In genomic region chr10:35598379-35598778, GRCh38 we compare ENCODE assay signal across 16 cellular contexts. TPM values are rescaled to one million over a fixed set of nuclear protein-coding genes. Genes with fewer than 3 reads are reported as not detected.
DNase-seq lines count a peak whose midpoint lies in the region; ATAC-seq and TF ChIP-seq lines count a peak whose summit lies in the region.
"Had no signal": no experiment of that assay in that cellular context is flagged by ENCODE, and none has a peak within 500 bp of the region (broad histone marks: within the 10 kb centered on the region; RNA-seq: fewer than 3 reads in every experiment).

No MANE protein-coding gene starts in this region.

- intact Hi-C loops in right lobe of liver (cut with DNase I) = no loop called here
- intact Hi-C loops in head of caudate nucleus (cut with DNase I) = no loop called here
- intact Hi-C loops in lower lobe of right lung (cut with DNase I) = no loop called here

- H3K4me3 ChIP-seq in BE2C (ENCODE audit: low read depth, low read length) (no peak overlapping the region), right lobe of liver (no peak overlapping the region), lower lobe of right lung (no peak overlapping the region)
- H3K4me3 ChIP-seq: skin epidermis had no signal

- DNase-seq in BE2C (no peak), chondrocyte (ENCODE audit: low spot score) (no peak), right lobe of liver (peak in 1 of 3 donors; percentile 29), head of caudate nucleus (no peak), NCI-H524 treated with DMSO at 0.1 percent for 48 hours (lab: John Stamatoyannopoulos, UW) (no peak), lower lobe of right lung (no peak)
- DNase-seq: activated CD4-positive, alpha-beta T cell treated with anti-CD3 and anti-CD28 coated beads, Interleukin-2, amount 50 U/mL, for 1 hour; activated naive CD4-positive, alpha-beta T cell treated with Interleukin-2 at 50 U/mL for 16 hours; GOT3; NCI-H187; SHP77 had no signal

- H3K9me3 Mint-ChIP-seq in chondrocyte (ENCODE audit: low read depth) = peaks cover 8% of the 10 kb centered on the region

- H3K27ac Mint-ChIP-seq in chondrocyte (ENCODE audit: unreplicated experiment) = no peak overlapping the region
- H3K27ac Mint-ChIP-seq: memory B cell had no signal

- H3K27ac ChIP-seq in right lobe of liver (no peak overlapping the region), lower lobe of right lung (no peak overlapping the region)
- H3K27ac ChIP-seq: skin epidermis had no signal

- H3K36me3 ChIP-seq in BE2C (no peaks in the 10 kb centered on the region), right lobe of liver (no peaks in the 10 kb centered on the region), lower lobe of right lung (no peaks in the 10 kb centered on the region)

- H3K36me3 Mint-ChIP-seq in chondrocyte (ENCODE audit: low read depth) = peaks cover 3% of the 10 kb centered on the region

- no peak for TF ChIP-seq POLR2A in right lobe of liver (IDR thresholded peaks at IDR 0.05)

- TF ChIP-seq CTCF in BE2C (IDR thresholded peaks at IDR 0.05; ENCODE audit: low read depth, low read length) = peak; percentile 60
- TF ChIP-seq CTCF in LNCAP (IDR thresholded peaks at IDR 0.05) = peak; percentile 55; the same call in 1 of the 2 replicates
- TF ChIP-seq CTCF in chondrocyte (IDR thresholded peaks at IDR 0.05) = peak; percentile 75
- TF ChIP-seq CTCF in right lobe of liver (IDR thresholded peaks at IDR 0.05) = peak in 3 of 4 donors; percentile 34 to 48 (median 35)
- TF ChIP-seq CTCF in lower lobe of right lung (IDR thresholded peaks at IDR 0.05) = no peak

- H3K27me3 ChIP-seq in BE2C (no peaks in the 10 kb centered on the region), right lobe of liver (no peaks in the 10 kb centered on the region), lower lobe of right lung (ENCODE audit: low read depth) (no peaks in the 10 kb centered on the region)

- peak; percentile 54 to 69 (median 62) for ATAC-seq in right lobe of liver
- ATAC-seq in GM21515 (IDR thresholded peaks at IDR 0.05; ENCODE audit: unreplicated experiment) = no peak
- no peak for ATAC-seq in lower lobe of right lung

- H3K4me3 Mint-ChIP-seq in chondrocyte (ENCODE audit: unreplicated experiment) = no peak overlapping the region
- H3K4me3 Mint-ChIP-seq: memory B cell had no signal

- H3K27me3 Mint-ChIP-seq in chondrocyte (ENCODE audit: low read depth) = peaks cover 8% of the 10 kb centered on the region

- WGBS in right lobe of liver (ENCODE audit: insufficient coverage, low coverage, low lambda C conversion rate, missing lambda C conversion rate) = 20% methylated on average over 6 of the region's 6 CpGs

- no peaks in the 10 kb centered on the region for H3K9me3 ChIP-seq in BE2C
- no peaks in the 10 kb centered on the region for H3K9me3 ChIP-seq in right lobe of liver
- H3K9me3 ChIP-seq in lower lobe of right lung = peaks cover 3% of the 10 kb centered on the region

- H3K4me1 ChIP-seq in BE2C (no peaks in the 10 kb centered on the region), right lobe of liver (no peaks in the 10 kb centered on the region), lower lobe of right lung (no peaks in the 10 kb centered on the region)

- H3K4me1 Mint-ChIP-seq in chondrocyte (ENCODE audit: low read depth) = no peaks in the 10 kb centered on the region

RNA-seq across cellular contexts. Expression of gene GJD4, which starts 6.8 kb away (rescaled TPM):
- polyA plus RNA-seq in BE2C (2012; ENCODE audit: insufficient read depth, insufficient read length, low read depth) = not detected
- total RNA-seq in chondrocyte (not detected in 3 replicates), right lobe of liver (not detected), lower lobe of right lung (not detected)
- polyA plus RNA-seq: esophagus had no signal

RNA-seq across cellular contexts. Expression of gene FZD8, which starts 43.7 kb away (rescaled TPM):
- polyA plus RNA-seq in BE2C (2012; ENCODE audit: insufficient read depth, insufficient read length, low read depth) = not detected
- total RNA-seq in chondrocyte (86.9 to 163 TPM (median 89.5 TPM) in 3 replicates), right lobe of liver (1 to 10 TPM; 2.3 to 4.6 (median 3.8) TPM), lower lobe of right lung (13.3 TPM)

Comparison
In these comparisons a context has a peak if more than half of its experiments do, and no peak if none do; other contexts are left out.
1. ATAC-seq: peak in right lobe of liver (4 of 4); none in GM21515 (single experiment) and lower lobe of right lung (0 of 2).